18 cellular contexts compared by ENCODE assay signal in the genomic region with DNA sequence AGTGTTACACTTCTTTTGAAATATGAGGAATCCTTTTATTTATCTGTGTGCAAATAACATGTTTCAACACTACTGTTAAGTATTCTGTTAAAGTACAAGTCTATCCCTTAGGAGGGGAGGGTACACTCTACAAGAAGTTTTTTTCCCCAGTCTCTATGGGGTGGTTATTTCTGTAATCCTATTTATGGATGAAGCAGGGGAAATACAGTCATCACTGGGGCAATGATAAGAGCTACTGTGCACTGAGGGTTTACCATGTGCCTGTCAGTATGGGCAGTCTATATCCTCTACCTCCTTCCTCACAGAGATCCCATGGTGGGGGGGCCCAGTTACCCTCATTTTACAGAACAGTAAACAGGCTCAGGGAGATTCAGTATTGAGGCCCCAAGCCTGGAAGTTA. TPM values are rescaled to one million over a fixed set of nuclear protein-coding genes. Genes with fewer than 3 reads are reported as not detected.
"Had no signal": no experiment of that assay in that cellular context is flagged by ENCODE, and none has a peak within 500 bp of the region (broad histone marks: within the 10 kb centered on the region; RNA-seq: fewer than 3 reads in every experiment).

No MANE protein-coding gene starts in this region.

- H3K27ac ChIP-seq: esophagus squamous epithelium had no signal

- H3K27ac Mint-ChIP-seq: activated CD4-positive, alpha-beta memory T cell treated with anti-CD3 and anti-CD28 coated beads for 36 hours; activated CD8-positive, alpha-beta memory T cell treated with anti-CD3 and anti-CD28 coated beads, Interleukin-2, amount 10 ng/mL, durations not matched to agents 7 days and 5 days; activated naive CD4-positive, alpha-beta T cell treated with anti-CD3 and anti-CD28 coated beads for 36 hours; activated naive CD8-positive, alpha-beta T cell treated with anti-CD3 and anti-CD28 coated beads, Interleukin-2, amount 50 U/mL, for 24 hours; activated T-helper 2 cell treated with anti-CD3 and anti-CD28 coated beads, Interferon-gamma antibody, Interleukin-2, Interleukin-4, amounts not matched to agents 10 μg/mL and 5 μg/mL and 100 μg/mL, durations not matched to agents 14 hours and 24 hours and 36 hours; stimulated activated effector memory CD8-positive, alpha-beta T cell treated with anti-CD3 and anti-CD28 coated beads, Interleukin-12 subunit alpha, Interleukin-12 subunit beta, amount 100 ng/mL, for 72 hours had no signal

- H3K36me3 ChIP-seq: esophagus squamous epithelium had no signal

- H3K4me1 Mint-ChIP-seq: activated naive CD8-positive, alpha-beta T cell treated with anti-CD3 and anti-CD28 coated beads, Interleukin-2, amount 50 U/mL, for 24 hours; stimulated activated effector memory CD8-positive, alpha-beta T cell treated with anti-CD3 and anti-CD28 coated beads, Interleukin-12 subunit alpha, Interleukin-12 subunit beta, amount 100 ng/mL, for 72 hours had no signal

- H3K9me3 Mint-ChIP-seq: activated CD4-positive, alpha-beta memory T cell treated with anti-CD3 and anti-CD28 coated beads for 36 hours; activated naive CD4-positive, alpha-beta T cell treated with anti-CD3 and anti-CD28 coated beads for 36 hours; activated naive CD8-positive, alpha-beta T cell treated with anti-CD3 and anti-CD28 coated beads, Interleukin-2, amount 50 U/mL, for 24 hours; activated T-helper 2 cell treated with anti-CD3 and anti-CD28 coated beads, Interferon-gamma antibody, Interleukin-2, Interleukin-4, amounts not matched to agents 10 μg/mL and 5 μg/mL and 100 μg/mL, durations not matched to agents 14 hours and 24 hours and 36 hours; stimulated activated effector memory CD8-positive, alpha-beta T cell treated with anti-CD3 and anti-CD28 coated beads, Interleukin-12 subunit alpha, Interleukin-12 subunit beta, amount 100 ng/mL, for 72 hours had no signal

- H3K36me3 Mint-ChIP-seq: activated CD4-positive, alpha-beta memory T cell treated with anti-CD3 and anti-CD28 coated beads for 36 hours had no signal

- DNase-seq: activated CD4-positive, alpha-beta memory T cell treated with anti-CD3 and anti-CD28 coated beads for 36 hours; activated CD4-positive, alpha-beta T cell treated with anti-CD3 and anti-CD28 coated beads for 1 hour; activated CD8-positive, alpha-beta memory T cell treated with anti-CD3 and anti-CD28 coated beads, Interleukin-2, amount 10 ng/mL, durations not matched to agents 7 days and 5 days; activated naive CD4-positive, alpha-beta T cell treated with anti-CD3 and anti-CD28 coated beads for 36 hours; activated naive CD8-positive, alpha-beta T cell treated with anti-CD3 and anti-CD28 coated beads, Interleukin-2, amount 50 U/mL, for 24 hours; activated T-cell treated with anti-CD3 and anti-CD28 coated beads, Interleukin-2, amount 50 U/mL, for 1 hour; aorta; cortex of kidney; effector CD4-positive, alpha-beta T cell; esophagus squamous epithelium; foreskin fibroblast; hippocampal formation; kidney; stimulated activated CD4-positive, alpha-beta T cell treated with anti-CD3 and anti-CD28 coated beads, Interleukin-12 subunit alpha, Interleukin-12 subunit beta, amount 100 ng/mL, for 4 hours; stimulated activated CD4-positive, alpha-beta T cell treated with anti-CD3 and anti-CD28 coated beads, Interleukin-2, amount 100 ng/mL, for 24 hours; T-helper 2 cell had no signal

- H3K9me3 ChIP-seq: esophagus squamous epithelium had no signal

- H3K27me3 ChIP-seq: esophagus squamous epithelium had no signal

- H3K4me3 ChIP-seq: esophagus squamous epithelium had no signal

- H3K4me3 Mint-ChIP-seq: activated CD4-positive, alpha-beta memory T cell treated with anti-CD3 and anti-CD28 coated beads for 36 hours; activated CD8-positive, alpha-beta memory T cell treated with anti-CD3 and anti-CD28 coated beads, Interleukin-2, amount 10 ng/mL, durations not matched to agents 7 days and 5 days; activated naive CD4-positive, alpha-beta T cell treated with anti-CD3 and anti-CD28 coated beads for 36 hours; activated naive CD8-positive, alpha-beta T cell treated with anti-CD3 and anti-CD28 coated beads, Interleukin-2, amount 50 U/mL, for 24 hours; stimulated activated effector memory CD8-positive, alpha-beta T cell treated with anti-CD3 and anti-CD28 coated beads, Interleukin-12 subunit alpha, Interleukin-12 subunit beta, amount 100 ng/mL, for 72 hours had no signal

- H3K27me3 Mint-ChIP-seq: activated CD4-positive, alpha-beta memory T cell treated with anti-CD3 and anti-CD28 coated beads for 36 hours; activated CD8-positive, alpha-beta memory T cell treated with anti-CD3 and anti-CD28 coated beads, Interleukin-2, amount 10 ng/mL, durations not matched to agents 7 days and 5 days; activated naive CD8-positive, alpha-beta T cell treated with anti-CD3 and anti-CD28 coated beads, Interleukin-2, amount 50 U/mL, for 24 hours had no signal

RNA-seq across cellular contexts. Expression of a gene that starts 35.0 kb away (rescaled TPM):
- total RNA-seq: activated CD4-positive, alpha-beta memory T cell treated with anti-CD3 and anti-CD28 coated beads for 36 hours; activated naive CD4-positive, alpha-beta T cell treated with anti-CD3 and anti-CD28 coated beads for 36 hours had no signal
